In the genomic region with DNA sequence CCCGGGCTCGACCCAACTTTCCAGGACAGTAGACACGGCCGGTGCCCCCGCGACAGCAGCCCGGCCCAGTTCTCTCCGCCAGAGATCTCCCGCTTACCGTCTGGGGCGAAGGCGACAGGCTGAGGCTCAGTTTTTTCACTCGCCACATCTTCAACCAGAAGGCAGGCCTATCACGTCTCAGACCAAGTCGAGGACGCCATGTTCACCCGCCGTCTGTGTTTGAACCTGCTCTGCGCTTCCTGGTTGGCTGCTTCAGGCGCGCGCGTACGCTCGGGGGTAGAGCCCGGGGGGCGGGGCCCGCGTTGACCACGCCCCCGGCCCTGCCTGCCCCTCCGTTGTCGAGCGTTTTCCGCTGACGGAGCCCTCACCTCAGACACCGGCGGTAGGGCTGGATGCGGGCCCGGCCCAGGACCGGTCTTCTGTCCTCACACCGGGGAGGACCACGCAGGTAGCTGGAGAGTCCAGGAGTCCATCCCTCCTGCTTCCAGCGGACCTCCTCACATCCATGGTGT, we compare ENCODE assay signal across 8 cellular contexts. TPM values are rescaled to one million over a fixed set of nuclear protein-coding genes. Genes with fewer than 3 reads are reported as not detected.
DNase-seq lines count a peak whose midpoint lies in the region; ATAC-seq and TF ChIP-seq lines count a peak whose summit lies in the region.

A gene with protein sequence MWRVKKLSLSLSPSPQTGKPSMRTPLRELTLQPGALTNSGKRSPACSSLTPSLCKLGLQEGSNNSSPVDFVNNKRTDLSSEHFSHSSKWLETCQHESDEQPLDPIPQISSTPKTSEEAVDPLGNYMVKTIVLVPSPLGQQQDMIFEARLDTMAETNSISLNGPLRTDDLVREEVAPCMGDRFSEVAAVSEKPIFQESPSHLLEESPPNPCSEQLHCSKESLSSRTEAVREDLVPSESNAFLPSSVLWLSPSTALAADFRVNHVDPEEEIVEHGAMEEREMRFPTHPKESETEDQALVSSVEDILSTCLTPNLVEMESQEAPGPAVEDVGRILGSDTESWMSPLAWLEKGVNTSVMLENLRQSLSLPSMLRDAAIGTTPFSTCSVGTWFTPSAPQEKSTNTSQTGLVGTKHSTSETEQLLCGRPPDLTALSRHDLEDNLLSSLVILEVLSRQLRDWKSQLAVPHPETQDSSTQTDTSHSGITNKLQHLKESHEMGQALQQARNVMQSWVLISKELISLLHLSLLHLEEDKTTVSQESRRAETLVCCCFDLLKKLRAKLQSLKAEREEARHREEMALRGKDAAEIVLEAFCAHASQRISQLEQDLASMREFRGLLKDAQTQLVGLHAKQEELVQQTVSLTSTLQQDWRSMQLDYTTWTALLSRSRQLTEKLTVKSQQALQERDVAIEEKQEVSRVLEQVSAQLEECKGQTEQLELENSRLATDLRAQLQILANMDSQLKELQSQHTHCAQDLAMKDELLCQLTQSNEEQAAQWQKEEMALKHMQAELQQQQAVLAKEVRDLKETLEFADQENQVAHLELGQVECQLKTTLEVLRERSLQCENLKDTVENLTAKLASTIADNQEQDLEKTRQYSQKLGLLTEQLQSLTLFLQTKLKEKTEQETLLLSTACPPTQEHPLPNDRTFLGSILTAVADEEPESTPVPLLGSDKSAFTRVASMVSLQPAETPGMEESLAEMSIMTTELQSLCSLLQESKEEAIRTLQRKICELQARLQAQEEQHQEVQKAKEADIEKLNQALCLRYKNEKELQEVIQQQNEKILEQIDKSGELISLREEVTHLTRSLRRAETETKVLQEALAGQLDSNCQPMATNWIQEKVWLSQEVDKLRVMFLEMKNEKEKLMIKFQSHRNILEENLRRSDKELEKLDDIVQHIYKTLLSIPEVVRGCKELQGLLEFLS (minus strand): TSS at position 227 of the 512 bp plus-strand sequence. CDS start 79 bp downstream, at position 148.

- H3K4me3 ChIP-seq in GM12864 (ENCODE audit: low read depth, low read length): peak within 1 kb of the TSS; percentile 85
- peak within 1 kb of the TSS; percentile 47 for H3K4me3 ChIP-seq in ovary
- H3K4me3 ChIP-seq in thyroid gland (replicated peaks in 1 of 3): peak within 1 kb of the TSS; percentile 24 to 58 (median 29)

- no peak for TF ChIP-seq EP300 in ovary (IDR thresholded peaks at IDR 0.05)

- intact Hi-C loops in Right ventricle myocardium inferior (cut with DNase I): loop anchor here (5.0 kb wide), 1 partner anchor 47 kb away; the partner anchor contains the start of gene UNC119
- intact Hi-C loops in ovary (cut with DNase I): no loop called here
- intact Hi-C loops in thyroid gland (cut with DNase I): no loop called here

- peak; percentile 95 for TF ChIP-seq POLR2A in ovary (IDR thresholded peaks at IDR 0.05)
- peak; percentile 69 to 91 for TF ChIP-seq POLR2A in thyroid gland (IDR thresholded peaks at IDR 0.05)

- H3K27me3 ChIP-seq in ovary: no peaks in the 10 kb centered on the region
- H3K27me3 ChIP-seq in thyroid gland: no peaks in the 10 kb centered on the region

- H3K9me3 ChIP-seq in ovary: no peaks in the 10 kb centered on the region
- H3K9me3 ChIP-seq in thyroid gland: no peaks in the 10 kb centered on the region

- WGBS in ovary, 3 donors: 0 to 1% (median 0%) methylated on average over 43 to 44 of the region's 44 CpGs
- WGBS in thyroid gland, 2 donors: 1 to 2% methylated on average over 16 to 19 of the region's 44 CpGs

- DNase-seq in GM12864 (ENCODE audit: low read depth): peak; percentile 82
- peak; percentile 95 to 97 (median 96) for DNase-seq in NCI-H1417 (lab: John Stamatoyannopoulos, UW)
- DNase-seq in SW 1271 (lab: John Stamatoyannopoulos, UW): peak; percentile 70 to 94
- peak; percentile 87 for DNase-seq in activated naive CD8-positive, alpha-beta T cell treated with anti-CD3 and anti-CD28 coated beads, Interleukin-2, amount 50 U/mL, for 16 hours (ENCODE audit: low read depth, low spot score)
- peak; percentile 97 for DNase-seq in Right ventricle myocardium inferior (ENCODE audit: missing footprints)
- DNase-seq in ovary: peak; percentile 90 to 95 (median 94)
- DNase-seq in thyroid gland: peak; percentile 95 to 96

- H3K36me3 ChIP-seq in ovary (no peaks in the 10 kb centered on the region), thyroid gland (no peaks in the 10 kb centered on the region)

- peaks cover 2% of the 10 kb centered on the region for H3K4me1 ChIP-seq in ovary (ENCODE audit: insufficient read depth)
- peaks cover 6 to 24% of the 10 kb centered on the region in 2 donors for H3K4me1 ChIP-seq in thyroid gland

- no peak for TF ChIP-seq CTCF in GM12864 (IDR thresholded peaks at IDR 0.05; ENCODE audit: low read depth, low read length, missing control alignments)
- TF ChIP-seq CTCF in ovary (IDR thresholded peaks at IDR 0.05): no peak
- TF ChIP-seq CTCF in thyroid gland (IDR thresholded peaks at IDR 0.05): no peak

- ATAC-seq in HG02759 (IDR thresholded peaks at IDR 0.05; ENCODE audit: unreplicated experiment) (peak; percentile 89), Right ventricle myocardium inferior (peak; percentile 100)

- H3K27ac ChIP-seq in ovary (peak within 1 kb of the TSS; percentile 81 to 92), thyroid gland (peak within 1 kb of the TSS; percentile 71 to 84 (median 83))

RNA-seq across cellular contexts. Expression of the gene that starts here (rescaled TPM):
- 1.6 TPM for total RNA-seq in Right ventricle myocardium inferior
- total RNA-seq in ovary: 1 to 10 TPM; 2.1 to 5.0 (median 3.3) TPM
- 1 to 10 TPM; 2.9 to 3.8 TPM for polyA plus RNA-seq in ovary
- 10 to 100 TPM in 2 of 4 donors, 1 to 10 TPM in 2; 4.4 to 27.0 (median 9.9) TPM for total RNA-seq in thyroid gland

Comparison
In these comparisons a context has a peak if more than half of its experiments do, and no peak if none do; other contexts are left out.
1. Peak in every context shown above with its lines: DNase-seq, ATAC-seq, H3K4me3 ChIP-seq and H3K27ac ChIP-seq.
2. H3K4me3 ChIP-seq: peak in every context shown above with its lines; median percentile 85 in GM12864; 47 in ovary; 29 in thyroid gland.